Comparison of ENCODE assay signal across 7 cellular contexts in genomic region chr9:98045234-98046160, GRCh38. TPM values are rescaled to one million over a fixed set of nuclear protein-coding genes. Genes with fewer than 3 reads are reported as not detected.
DNase-seq lines count a peak whose midpoint lies in the region; ATAC-seq lines count a peak whose summit lies in the region.

No MANE protein-coding gene starts in this region.

- DNase-seq in NOMO-1 (lab: John Stamatoyannopoulos, UW; ENCODE audit: unreplicated experiment in 2 of 2) (peak; percentile 90 to 95), NCI-H187 treated with DMSO at 0.1 percent for 48 hours (lab: John Stamatoyannopoulos, UW) (no peak), NCI-H524 treated with DMSO at 0.1 percent for 48 hours (lab: John Stamatoyannopoulos, UW) (no peak)

- H3K4me3 Mint-ChIP-seq in activated naive CD8-positive, alpha-beta T cell = peak overlapping the region; percentile 93

- no peaks in the 10 kb centered on the region for H3K9me3 ChIP-seq in skeletal muscle satellite cell (replicated peaks; ENCODE audit: low read length)

- peaks cover 12% of the 10 kb centered on the region for H3K4me1 ChIP-seq in skeletal muscle satellite cell (ENCODE audit: control insufficient read depth, insufficient read depth, low read length)

- peak overlapping the region; percentile 71 for H3K9ac ChIP-seq in skeletal muscle satellite cell (ENCODE audit: low read depth, low read length)

- H3K36me3 Mint-ChIP-seq in activated naive CD8-positive, alpha-beta T cell = peaks cover 14% of the 10 kb centered on the region

- no peaks in the 10 kb centered on the region for H3K27me3 Mint-ChIP-seq in activated naive CD8-positive, alpha-beta T cell

- H3K27ac Mint-ChIP-seq in activated naive CD8-positive, alpha-beta T cell = peak overlapping the region; percentile 95

- H3K4me3 ChIP-seq in skeletal muscle satellite cell (ENCODE audit: low read length) = peak overlapping the region; percentile 68

- no peaks in the 10 kb centered on the region for H3K9me3 Mint-ChIP-seq in activated naive CD8-positive, alpha-beta T cell (ENCODE audit: low read depth)

- H3K27me3 ChIP-seq in skeletal muscle satellite cell (ENCODE audit: control insufficient read depth, insufficient read depth, low read length) = no peaks in the 10 kb centered on the region

- peak; percentile 88 for ATAC-seq in GM18861 (IDR thresholded peaks at IDR 0.05; ENCODE audit: unreplicated experiment)
- peak; percentile 79 for ATAC-seq in HG02642 (IDR thresholded peaks at IDR 0.05; ENCODE audit: poor library complexity, unreplicated experiment)

- H3K4me1 Mint-ChIP-seq in activated naive CD8-positive, alpha-beta T cell (ENCODE audit: low read depth) = peaks cover 36% of the 10 kb centered on the region

- peak overlapping the region; percentile 76 for H3K4me2 ChIP-seq in skeletal muscle satellite cell (ENCODE audit: low read length)

- no peaks in the 10 kb centered on the region for H3K36me3 ChIP-seq in skeletal muscle satellite cell (ENCODE audit: insufficient read depth, low read length)

RNA-seq across cellular contexts. Expression of gene NANS, which starts 11.0 kb away (rescaled TPM):
- 114 and 137 TPM in 2 replicates for total RNA-seq in skeletal muscle satellite cell (2012; rRNA removed)

Comparison
In these comparisons a context has a peak if more than half of its experiments do, and no peak if none do; other contexts are left out.
1. DNase-seq: peak in NOMO-1 (2 of 2); none in NCI-H187 treated with DMSO at 0.1 percent for 48 hours (single experiment) and NCI-H524 treated with DMSO at 0.1 percent for 48 hours (single experiment).